In the genomic region with DNA sequence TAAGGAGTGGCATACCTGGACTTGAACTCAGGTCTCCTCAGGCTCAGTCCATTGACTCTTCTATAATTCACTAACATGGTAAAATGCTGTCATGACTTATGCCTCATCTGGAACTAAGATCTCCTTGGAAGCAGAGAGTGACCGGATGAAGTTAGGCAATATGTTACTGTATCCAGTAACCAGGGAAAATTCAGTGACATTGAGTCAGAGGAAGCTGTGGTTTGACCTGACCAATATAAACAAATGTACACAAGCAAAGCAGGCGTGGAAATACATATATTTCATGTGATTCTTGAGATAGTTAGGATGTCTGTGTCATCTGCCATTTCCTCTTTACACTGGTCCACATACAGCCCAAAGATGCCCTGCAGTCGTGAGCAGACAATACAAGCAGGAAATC, we compare ENCODE assay signal across 10 cellular contexts. TPM values are rescaled to one million over a fixed set of nuclear protein-coding genes. Genes with fewer than 3 reads are reported as not detected.
DNase-seq lines count a peak whose midpoint lies in the region; ATAC-seq and TF ChIP-seq lines count a peak whose summit lies in the region.
"Had no signal": no experiment of that assay in that cellular context is flagged by ENCODE, and none has a peak within 500 bp of the region (broad histone marks: within the 10 kb centered on the region; RNA-seq: fewer than 3 reads in every experiment).

No MANE protein-coding gene starts in this region.

- no TSS peak for BruUV-seq in Panc1 (replicated peaks; lab: Mats Ljungman, UMichigan)

- peaks cover 2 to 5% of the 10 kb centered on the region in 2 donors for H3K9me3 Mint-ChIP-seq in stimulated activated naive B cell treated with anti-CD40 and anti-IgM and Interleukin-4, amounts not matched to agents 10 μg/mL and 1 μg/mL and 100 μg/mL, for 72 hours
- peaks cover 7% of the 10 kb centered on the region for H3K9me3 Mint-ChIP-seq in activated CD4-positive, alpha-beta T cell treated with anti-CD3 and anti-CD28 coated beads, Interleukin-2, amount 10 ng/mL, durations not matched to agents 24 days and 14 days
- H3K9me3 Mint-ChIP-seq in progenitor cell of endocrine pancreas (ENCODE audit: low read depth) = peaks cover 14% of the 10 kb centered on the region
- H3K9me3 Mint-ChIP-seq: stimulated activated naive CD8-positive, alpha-beta T cell treated with anti-CD3 and anti-CD28 coated beads, Interleukin-15, Interleukin-2, amounts not matched to agents 100 ng/mL and 50 ng/mL, for 24 hours had no signal

- POLR2A ChIA-PET in Panc1 (lab: Charles Lee) = no interaction called here

- H3K27ac ChIP-seq in Panc1 (ENCODE audit: low read length) = no peak overlapping the region

- no peak overlapping the region for H3K4me3 Mint-ChIP-seq in stimulated activated naive B cell treated with anti-CD40 and anti-IgM and Interleukin-4, amounts not matched to agents 10 μg/mL and 1 μg/mL and 100 μg/mL, for 72 hours
- H3K4me3 Mint-ChIP-seq in activated CD4-positive, alpha-beta T cell treated with anti-CD3 and anti-CD28 coated beads, Interleukin-2, amount 10 ng/mL, durations not matched to agents 24 days and 14 days = no peak overlapping the region
- H3K4me3 Mint-ChIP-seq in progenitor cell of endocrine pancreas (ENCODE audit: low read depth) = no peak overlapping the region
- H3K4me3 Mint-ChIP-seq: stimulated activated naive CD8-positive, alpha-beta T cell treated with anti-CD3 and anti-CD28 coated beads, Interleukin-15, Interleukin-2, amounts not matched to agents 100 ng/mL and 50 ng/mL, for 24 hours had no signal

- no peak for TF ChIP-seq CTCF in Panc1 (IDR thresholded peaks at IDR 0.05)
- no peak for TF ChIP-seq CTCF in epithelial cell of proximal tubule (conservative IDR thresholded peaks at IDR 0.05; ENCODE audit: low read depth, low read length)
- no peak for TF ChIP-seq CTCF in progenitor cell of endocrine pancreas (IDR thresholded peaks at IDR 0.05; ENCODE audit: unreplicated experiment)

- H3K4me1 Mint-ChIP-seq in stimulated activated naive B cell treated with anti-CD40 and anti-IgM and Interleukin-4, amounts not matched to agents 10 μg/mL and 1 μg/mL and 100 μg/mL, for 72 hours = no peaks in the 10 kb centered on the region
- H3K4me1 Mint-ChIP-seq in activated CD4-positive, alpha-beta T cell treated with anti-CD3 and anti-CD28 coated beads, Interleukin-2, amount 10 ng/mL, durations not matched to agents 24 days and 14 days = no peaks in the 10 kb centered on the region
- H3K4me1 Mint-ChIP-seq in progenitor cell of endocrine pancreas (ENCODE audit: low read depth) = peaks cover 10% of the 10 kb centered on the region

- in situ Hi-C loops in Panc1 (cut with HindIII; ENCODE audit: low pct_unique_long_range_greater_than_20kb, low sequenced_read_pairs) = no loop called here

- H3K9me3 ChIP-seq in Panc1 (ENCODE audit: control insufficient read depth, insufficient read depth, low read depth, low read length) = no peaks in the 10 kb centered on the region

- intact Hi-C loops in Panc1 (cut with micrococcal nuclease; ENCODE audit: unreplicated experiment) = no loop called here
- intact Hi-C loops in activated CD4-positive, alpha-beta T cell treated with anti-CD3 and anti-CD28 coated beads, Interleukin-2, amount 10 ng/mL, durations not matched to agents 24 days and 14 days (cut with micrococcal nuclease) = no loop called here

- H3K4me3 ChIP-seq in Panc1 (ENCODE audit: low read depth in 2 of 2, low read length in 2 of 2) (no peak overlapping the region), epithelial cell of proximal tubule (ENCODE audit: low read depth, low read length) (no peak overlapping the region)

- peaks cover 7 to 9% of the 10 kb centered on the region in 2 donors for H3K27me3 Mint-ChIP-seq in stimulated activated naive B cell treated with anti-CD40 and anti-IgM and Interleukin-4, amounts not matched to agents 10 μg/mL and 1 μg/mL and 100 μg/mL, for 72 hours
- H3K27me3 Mint-ChIP-seq in activated CD4-positive, alpha-beta T cell treated with anti-CD3 and anti-CD28 coated beads, Interleukin-2, amount 10 ng/mL, durations not matched to agents 24 days and 14 days = peaks cover 14% of the 10 kb centered on the region
- H3K27me3 Mint-ChIP-seq in progenitor cell of endocrine pancreas = no peaks in the 10 kb centered on the region

- H3K27me3 ChIP-seq in Panc1 (ENCODE audit: control insufficient read depth, insufficient read depth, low read length) = no peaks in the 10 kb centered on the region

- CTCF ChIA-PET in Panc1 (lab: Charles Lee) = no interaction called here

- no peak overlapping the region for H3K27ac Mint-ChIP-seq in stimulated activated naive B cell treated with anti-CD40 and anti-IgM and Interleukin-4, amounts not matched to agents 10 μg/mL and 1 μg/mL and 100 μg/mL, for 72 hours
- no peak overlapping the region for H3K27ac Mint-ChIP-seq in activated CD4-positive, alpha-beta T cell treated with anti-CD3 and anti-CD28 coated beads, Interleukin-2, amount 10 ng/mL, durations not matched to agents 24 days and 14 days
- no peak overlapping the region for H3K27ac Mint-ChIP-seq in progenitor cell of endocrine pancreas
- H3K27ac Mint-ChIP-seq: stimulated activated naive CD8-positive, alpha-beta T cell treated with anti-CD3 and anti-CD28 coated beads, Interleukin-15, Interleukin-2, amounts not matched to agents 100 ng/mL and 50 ng/mL, for 24 hours had no signal

- no peaks in the 10 kb centered on the region for H3K36me3 Mint-ChIP-seq in stimulated activated naive B cell treated with anti-CD40 and anti-IgM and Interleukin-4, amounts not matched to agents 10 μg/mL and 1 μg/mL and 100 μg/mL, for 72 hours
- H3K36me3 Mint-ChIP-seq in activated CD4-positive, alpha-beta T cell treated with anti-CD3 and anti-CD28 coated beads, Interleukin-2, amount 10 ng/mL, durations not matched to agents 24 days and 14 days (ENCODE audit: low read depth) = no peaks in the 10 kb centered on the region
- H3K36me3 Mint-ChIP-seq in progenitor cell of endocrine pancreas (ENCODE audit: insufficient read depth) = peaks cover 4% of the 10 kb centered on the region

- no peaks in the 10 kb centered on the region for H3K4me1 ChIP-seq in Panc1 (ENCODE audit: control insufficient read depth, insufficient read depth, low read length)

- peak; percentile 93 for ATAC-seq in Panc1
- ATAC-seq in stimulated activated naive B cell treated with anti-CD40 and anti-IgM and Interleukin-4, amounts not matched to agents 10 μg/mL and 1 μg/mL and 100 μg/mL, for 72 hours (replicated peaks) = no peak

- H3K36me3 ChIP-seq in Panc1 (ENCODE audit: control insufficient read depth, insufficient read depth, low read length) = no peaks in the 10 kb centered on the region

- DNase-seq in Daoy (ENCODE audit: low read depth) (peak; percentile 92), Panc1 (ENCODE audit: low read depth, low spot score) (peak; percentile 100), epithelial cell of proximal tubule (ENCODE audit: low read depth) (peak; percentile 95), renal cortical epithelial cell (ENCODE audit: low read depth) (peak; percentile 99), medulla oblongata (ENCODE audit: extremely low spot score) (no peak), progenitor cell of endocrine pancreas (ENCODE audit: low spot score, unreplicated experiment) (no peak)
- no peak for DNase-seq in stimulated activated naive B cell treated with anti-CD40 and anti-IgM and Interleukin-4, amounts not matched to agents 10 μg/mL and 1 μg/mL and 100 μg/mL, for 72 hours
- DNase-seq in activated CD4-positive, alpha-beta T cell treated with anti-CD3 and anti-CD28 coated beads, Interleukin-2, amount 10 ng/mL, durations not matched to agents 24 days and 14 days = no peak
- DNase-seq: NCI-H1694 had no signal

RNA-seq across cellular contexts. Expression of gene SGIP1, which starts 30.3 kb away (rescaled TPM):
- not detected in 2 replicates for total RNA-seq in Daoy (2014; rRNA removed; shearing (Covaris generic))
- 1.6 TPM for total RNA-seq in Panc1 (2021; ENCODE audit: unreplicated experiment)
- 1.5 TPM for polyA plus RNA-seq in Panc1 (2012; ENCODE audit: insufficient read length)
- 6.9 and 8.3 TPM in 2 replicates for total RNA-seq in epithelial cell of proximal tubule
- total RNA-seq in renal cortical epithelial cell = 6.1 and 9.2 TPM in 2 replicates
- not detected in 2 replicates for total RNA-seq in activated CD4-positive, alpha-beta T cell treated with anti-CD3 and anti-CD28 coated beads, Interleukin-2, amount 10 ng/mL, durations not matched to agents 24 days and 14 days
- 12.1 and 16.0 TPM in 2 replicates for total RNA-seq in progenitor cell of endocrine pancreas

Comparison
In these comparisons a context has a peak if more than half of its experiments do, and no peak if none do; other contexts are left out.
1. DNase-seq: peak in Daoy (single experiment), Panc1 (single experiment), epithelial cell of proximal tubule (single experiment) and renal cortical epithelial cell (single experiment); none in stimulated activated naive B cell treated with anti-CD40 and anti-IgM and Interleukin-4, amounts not matched to agents 10 μg/mL and 1 μg/mL and 100 μg/mL, for 72 hours (single experiment), medulla oblongata (single experiment), activated CD4-positive, alpha-beta T cell treated with anti-CD3 and anti-CD28 coated beads, Interleukin-2, amount 10 ng/mL, durations not matched to agents 24 days and 14 days (single experiment) and progenitor cell of endocrine pancreas (single experiment).